Comparison of ENCODE assay signal across 24 cellular contexts in genomic region chr7:143281529-143281928, GRCh38. TPM values are rescaled to one million over a fixed set of nuclear protein-coding genes. Genes with fewer than 3 reads are reported as not detected.
DNase-seq lines count a peak whose midpoint lies in the region; ATAC-seq, FAIRE-seq and TF ChIP-seq lines count a peak whose summit lies in the region.
"Had no signal": no experiment of that assay in that cellular context is flagged by ENCODE, and none has a peak within 500 bp of the region (broad histone marks: within the 10 kb centered on the region; RNA-seq: fewer than 3 reads in every experiment).

No MANE protein-coding gene starts in this region.

- H4K20me1 ChIP-seq in K562 (replicated peaks; ENCODE audit: control insufficient read depth, insufficient read depth, low read length) = no peaks in the 10 kb centered on the region
- H4K20me1 ChIP-seq: BLaER1 treated with 17β-estradiol and CSF1 and Interleukin-3, amounts not matched to agents 10 nM and 100 nM had no signal

- 35% methylated on average over 2 of the region's 2 CpGs for WGBS in K562 (ENCODE audit: insufficient coverage, low coverage, missing lambda C conversion rate)
- WGBS in psoas muscle, 3 donors = 88 to 92% (median 92%) methylated on average over 2 of the region's 2 CpGs

- no peaks in the 10 kb centered on the region for H3K9me3 ChIP-seq in CD4-positive, CD25-positive, alpha-beta regulatory T cell (ENCODE audit: control insufficient read depth in 2 of 2, low read length in 2 of 2)
- H3K9me3 ChIP-seq in K562 (replicated peaks; ENCODE audit: control insufficient read depth, insufficient read depth, low read depth, low read length) (no peaks in the 10 kb centered on the region), psoas muscle (no peaks in the 10 kb centered on the region)
- H3K9me3 ChIP-seq: A549, BE2C, Caco-2 had no signal

- no peaks in the 10 kb centered on the region for H3K36me3 ChIP-seq in CD4-positive, CD25-positive, alpha-beta regulatory T cell (ENCODE audit: control insufficient read depth, insufficient read depth, low read length)
- H3K36me3 ChIP-seq in K562 (ENCODE audit: control insufficient read depth, insufficient read depth, low read length) (no peaks in the 10 kb centered on the region), psoas muscle (ENCODE audit: insufficient read depth in 1 of 2, low read depth in 1 of 2) (no peaks in the 10 kb centered on the region)
- H3K36me3 ChIP-seq: BE2C; BLaER1 treated with 17β-estradiol and CSF1 and Interleukin-3, amounts not matched to agents 10 nM and 100 nM had no signal

- H3K4me3 Mint-ChIP-seq in CD4-positive, CD25-positive, alpha-beta regulatory T cell = peak overlapping the region in 2 of 4 donors; percentile 36 to 45
- no peak overlapping the region for H3K4me3 Mint-ChIP-seq in activated T-helper 1 cell treated with anti-CD3 and anti-CD28 coated beads, Interleukin-12 subunit alpha, Interleukin-12 subunit beta, Interleukin-2, Interleukin-4 antibody, amounts not matched to agents 30 ng/mL and 10 ng/mL and 1 ng/mL, durations not matched to agents 14 hours and 24 hours and 36 hours
- H3K4me3 Mint-ChIP-seq: CD14-positive monocyte; CD8-positive, alpha-beta T cell had no signal

- intact Hi-C loops in activated T-helper 1 cell treated with anti-CD3 and anti-CD28 coated beads, Interleukin-12 subunit alpha, Interleukin-12 subunit beta, Interleukin-2, Interleukin-4 antibody, amounts not matched to agents 30 ng/mL and 10 ng/mL and 1 ng/mL, durations not matched to agents 14 hours and 24 hours and 36 hours (cut with micrococcal nuclease) = loop anchor here (10.0 kb wide), 2 partner anchors 1533 to 1547 kb away; partner anchors contain the start of gene SSBP1
- intact Hi-C loops in K562 (cut with micrococcal nuclease) = no loop called here
- intact Hi-C loops in psoas muscle (cut with DNase I) = no loop called here

- no peak for TF ChIP-seq EP300 in K562 (IDR thresholded peaks at IDR 0.05; ENCODE audit: low read length)

- H3K36me3 Mint-ChIP-seq in CD4-positive, CD25-positive, alpha-beta regulatory T cell = no peaks in the 10 kb centered on the region
- no peaks in the 10 kb centered on the region for H3K36me3 Mint-ChIP-seq in activated T-helper 1 cell treated with anti-CD3 and anti-CD28 coated beads, Interleukin-12 subunit alpha, Interleukin-12 subunit beta, Interleukin-2, Interleukin-4 antibody, amounts not matched to agents 30 ng/mL and 10 ng/mL and 1 ng/mL, durations not matched to agents 14 hours and 24 hours and 36 hours (ENCODE audit: low read depth)
- H3K36me3 Mint-ChIP-seq: CD14-positive monocyte; CD8-positive, alpha-beta T cell had no signal

- peaks cover 27% of the 10 kb centered on the region for H3K4me1 ChIP-seq in CD4-positive, CD25-positive, alpha-beta regulatory T cell (ENCODE audit: control insufficient read depth, insufficient read depth, low read length, poor library complexity, severe bottlenecking)
- H3K4me1 ChIP-seq in K562 (replicated peaks in 1 of 2; ENCODE audit: control insufficient read depth in 2 of 2, insufficient read depth in 2 of 2, low read length in 2 of 2) (peaks cover 5 to 14% of the 10 kb centered on the region in 2 experiments; a peak in 3 of 5 replicates), psoas muscle (no peaks in the 10 kb centered on the region)

- no TSS peak for BruUV-seq in K562 (replicated peaks; lab: Mats Ljungman, UMichigan)

- 0 out of 2 replicates have a peak overlapping the region, but pooled peaks have one; percentile 21 for H3K4me2 ChIP-seq in K562 (ENCODE audit: insufficient read depth, low read length)
- H3K4me2 ChIP-seq: A549; BLaER1 treated with 17β-estradiol and CSF1 and Interleukin-3, amounts not matched to agents 10 nM and 100 nM had no signal

- in situ Hi-C loops in K562 (cut with MboI) = no loop called here

- H3K9me3 Mint-ChIP-seq in CD4-positive, CD25-positive, alpha-beta regulatory T cell = no peaks in the 10 kb centered on the region
- H3K9me3 Mint-ChIP-seq in activated T-helper 1 cell treated with anti-CD3 and anti-CD28 coated beads, Interleukin-12 subunit alpha, Interleukin-12 subunit beta, Interleukin-2, Interleukin-4 antibody, amounts not matched to agents 30 ng/mL and 10 ng/mL and 1 ng/mL, durations not matched to agents 14 hours and 24 hours and 36 hours = no peaks in the 10 kb centered on the region
- H3K9me3 Mint-ChIP-seq: CD8-positive, alpha-beta T cell had no signal

- TF ChIP-seq POLR2A in GM12892 (IDR thresholded peaks at IDR 0.05; ENCODE audit: low read depth, low read length) (no peak), K562 (conservative IDR thresholded peaks at IDR 0.05) (no peak)

- no peak overlapping the region for H3K4me3 ChIP-seq in CD4-positive, CD25-positive, alpha-beta regulatory T cell (ENCODE audit: low read depth, low read length)
- H3K4me3 ChIP-seq in K562 (no peak overlapping the region), psoas muscle (no peak overlapping the region)
- H3K4me3 ChIP-seq: A549; BLaER1 treated with 17β-estradiol and CSF1 and Interleukin-3, amounts not matched to agents 10 nM and 100 nM; GM23248 had no signal

- CTCF ChIA-PET in K562 (lab: Yijun Ruan, JAX; ENCODE audit: low intra/inter-chr PET ratio) = no interaction called here

- POLR2A ChIA-PET in K562 (lab: Yijun Ruan, JAX) = interaction anchor here (1.2 to 1.8 kb wide), 3 partner anchors 9 to 17 kb away, joined by 3 to 4 read pairs (median 3); no protein-coding TSS in a partner anchor

- DNase-seq in CD4-positive, CD25-positive, alpha-beta regulatory T cell = no peak
- DNase-seq in GM12892 (ENCODE audit: insufficient read length) (no peak), K562 (ENCODE audit: extremely low read depth in 1 of 4, low spot score in 3 of 4) (no peak), psoas muscle (no peak)
- DNase-seq in activated T-helper 1 cell treated with anti-CD3 and anti-CD28 coated beads, Interleukin-12 subunit alpha, Interleukin-12 subunit beta, Interleukin-2, Interleukin-4 antibody, amounts not matched to agents 30 ng/mL and 10 ng/mL and 1 ng/mL, durations not matched to agents 14 hours and 24 hours and 36 hours (ENCODE audit: low spot score) = no peak
- no peak for DNase-seq in activated effector memory CD4-positive, alpha-beta T cell treated with Interleukin-2 at 50 U/mL for 16 hours
- DNase-seq: 8988T; ACHN; AML-193; BE2C; Caco-2; CD8-positive, alpha-beta T cell; DMS153; DND-41; GM23248; H7; HCEC 1CT had no signal

- TF ChIP-seq RAD21 in K562 (CRISPR knock-in tag; conservative IDR thresholded peaks at IDR 0.05 in 1 of 2, IDR thresholded peaks at IDR 0.05 in 1 of 2) = no peak

- peak overlapping the region; percentile 25; the same call in 1 of the 2 replicates for H2AFZ ChIP-seq in K562 (ENCODE audit: low read depth, low read length)
- H2AFZ ChIP-seq: GM23248 had no signal

- H3K27me3 ChIP-seq in CD4-positive, CD25-positive, alpha-beta regulatory T cell (ENCODE audit: control insufficient read depth, insufficient read depth, low read length) = no peaks in the 10 kb centered on the region
- H3K27me3 ChIP-seq in K562 (ENCODE audit: control insufficient read depth in 2 of 2, insufficient read depth in 2 of 2, low read length in 2 of 2) (no peaks in the 10 kb centered on the region), psoas muscle (ENCODE audit: insufficient read depth in 3 of 3, low read length in 2 of 3) (no peaks in the 10 kb centered on the region)
- H3K27me3 ChIP-seq: BE2C; BLaER1 treated with 17β-estradiol and CSF1 and Interleukin-3, amounts not matched to agents 10 nM and 100 nM had no signal

- H3K79me2 ChIP-seq in K562 (ENCODE audit: control insufficient read depth, insufficient read depth, low read length) = no peaks in the 10 kb centered on the region

- ATAC-seq in CD4-positive, CD25-positive, alpha-beta regulatory T cell (ENCODE audit: low read depth in 2 of 2) = no peak
- ATAC-seq in K562 (no peak), psoas muscle (no peak), GM21390 (IDR thresholded peaks at IDR 0.05; ENCODE audit: unreplicated experiment) (no peak), GM18519 (IDR thresholded peaks at IDR 0.05; ENCODE audit: low FRiP score, unreplicated experiment) (no peak)
- ATAC-seq: A549; CD8-positive, alpha-beta T cell had no signal

- no peaks in the 10 kb centered on the region for H3K27me3 Mint-ChIP-seq in CD4-positive, CD25-positive, alpha-beta regulatory T cell
- H3K27me3 Mint-ChIP-seq in activated T-helper 1 cell treated with anti-CD3 and anti-CD28 coated beads, Interleukin-12 subunit alpha, Interleukin-12 subunit beta, Interleukin-2, Interleukin-4 antibody, amounts not matched to agents 30 ng/mL and 10 ng/mL and 1 ng/mL, durations not matched to agents 14 hours and 24 hours and 36 hours (ENCODE audit: insufficient read depth) = no peaks in the 10 kb centered on the region

- FAIRE-seq in GM12892 (lab: Jason Lieb, UNC) (peak; percentile 5), K562 (lab: Jason Lieb, UNC) (no peak)
- FAIRE-seq: A549, G401.6, H1 had no signal

- peak overlapping the region in 2 of 3 donors; percentile 61 to 75 for H3K27ac Mint-ChIP-seq in CD4-positive, CD25-positive, alpha-beta regulatory T cell
- peak overlapping the region; percentile 25 for H3K27ac Mint-ChIP-seq in activated T-helper 1 cell treated with anti-CD3 and anti-CD28 coated beads, Interleukin-12 subunit alpha, Interleukin-12 subunit beta, Interleukin-2, Interleukin-4 antibody, amounts not matched to agents 30 ng/mL and 10 ng/mL and 1 ng/mL, durations not matched to agents 14 hours and 24 hours and 36 hours
- H3K27ac Mint-ChIP-seq: CD8-positive, alpha-beta T cell had no signal

- no peak overlapping the region for H3K27ac ChIP-seq in CD4-positive, CD25-positive, alpha-beta regulatory T cell (ENCODE audit: insufficient read depth, low read length, poor library complexity, severe bottlenecking)
- H3K27ac ChIP-seq in K562 (ENCODE audit: extremely low read depth, low read depth, low read length) = no peak overlapping the region
- H3K27ac ChIP-seq in psoas muscle = no peak overlapping the region
- H3K27ac ChIP-seq: A549; BLaER1 treated with 17β-estradiol and CSF1 and Interleukin-3, amounts not matched to agents 10 nM and 100 nM; GM23248 had no signal

- no peak overlapping the region for H3K9ac ChIP-seq in K562 (ENCODE audit: insufficient read depth in 1 of 2, low read depth in 2 of 2, low read length in 2 of 2)
- H3K9ac ChIP-seq: BLaER1 treated with 17β-estradiol and CSF1 and Interleukin-3, amounts not matched to agents 10 nM and 100 nM; GM23248 had no signal

- peaks cover 30 to 54% (median 44%) of the 10 kb centered on the region in 4 donors for H3K4me1 Mint-ChIP-seq in CD4-positive, CD25-positive, alpha-beta regulatory T cell
- H3K4me1 Mint-ChIP-seq in activated T-helper 1 cell treated with anti-CD3 and anti-CD28 coated beads, Interleukin-12 subunit alpha, Interleukin-12 subunit beta, Interleukin-2, Interleukin-4 antibody, amounts not matched to agents 30 ng/mL and 10 ng/mL and 1 ng/mL, durations not matched to agents 14 hours and 24 hours and 36 hours (ENCODE audit: low read depth) = peaks cover 51% of the 10 kb centered on the region

- TF ChIP-seq CTCF in K562 (IDR thresholded peaks at IDR 0.05 in 2 of 3, conservative IDR thresholded peaks at IDR 0.05 in 1 of 3; ENCODE audit: insufficient read depth in 2 of 3, low read depth in 1 of 3, low read length in 3 of 3) (no peak), psoas muscle (IDR thresholded peaks at IDR 0.05) (no peak)

- H3K9me1 ChIP-seq in K562 (ENCODE audit: control insufficient read depth, insufficient read depth, low read length) = no peaks in the 10 kb centered on the region

RNA-seq across cellular contexts. Expression of gene TMEM139, which starts 3.2 kb away (rescaled TPM):
- 0.91 TPM for total RNA-seq in CD4-positive, CD25-positive, alpha-beta regulatory T cell
- 1 to 10 TPM in 2 of 4 donors, under 1 TPM in 2; 0.75 to 1.3 (median 1.0) TPM for polyA plus RNA-seq in CD4-positive, CD25-positive, alpha-beta regulatory T cell
- 0.89 TPM for polyA plus RNA-seq in GM12892 (2012; ENCODE audit: missing spikeins)
- total RNA-seq in activated T-helper 1 cell treated with anti-CD3 and anti-CD28 coated beads, Interleukin-12 subunit alpha, Interleukin-12 subunit beta, Interleukin-2, Interleukin-4 antibody, amounts not matched to agents 30 ng/mL and 10 ng/mL and 1 ng/mL, durations not matched to agents 14 hours and 24 hours and 36 hours = 0.73 TPM in 1 of 2 replicates, not detected in the other
- total RNA-seq in K562 (2011; cell fraction: chromatin; rRNA removed; ENCODE audit: low replicate concordance) = 0.39 and 0.83 TPM in 2 replicates
- 0.33 and 1.1 TPM in 2 replicates for total RNA-seq in K562 (2011; cell fraction: nucleolus; rRNA removed)
- total RNA-seq in K562 (2011; cell fraction: nucleoplasm; rRNA removed) = 0.99 and 1.8 TPM in 2 replicates
- total RNA-seq in K562 (2014; rRNA removed) (0.27 and 0.78 TPM in 2 replicates), K562 (2014; rRNA removed; fragmentation: Illumina TruSeq; extraction: Trizol) (0.87 and 1.1 TPM in 2 replicates), K562 (2015; rRNA removed; fragmentation: Illumina TruSeq; extraction: Trizol) (0.29 and 0.75 TPM in 2 replicates), K562 (2021) (0.81 and 1.5 TPM in 2 replicates), psoas muscle (under 1 TPM in 1 of 4 donors, not detected in 3; 0.43 TPM)
- polyA plus RNA-seq in K562 (2011; rRNA removed) (0.20 and 0.31 TPM in 2 replicates), K562 (2014; fragmentation: Illumina TruSeq; extraction: Trizol) (1.2 and 1.8 TPM in 2 replicates), K562 (2014; fragmentation: Nextera tagmentation; extraction: Ambion mirVana) (1 to 10 TPM in 1 of 2 experiments, under 1 TPM in 1; 0.79 to 1.1 TPM), K562 (2014; rRNA removed) (0.44 and 2.0 TPM in 2 replicates), psoas muscle (under 1 TPM; 0.04 to 0.42 (median 0.31) TPM)
- 0.09 and 0.16 TPM in 2 replicates for polyA plus RNA-seq in K562 (2011; cell fraction: cytosol; rRNA removed)
- polyA plus RNA-seq in K562 (2011; cell fraction: nucleus; rRNA removed) = 0.48 and 0.53 TPM in 2 replicates
- polyA plus RNA-seq in K562 (2012) = 0.91 and 1.2 TPM in 2 replicates
- 0.11 and 0.15 TPM in 2 replicates for polyA minus RNA-seq in K562 (2011; rRNA and poly(A)+ RNA removed)
- polyA minus RNA-seq in K562 (2011; cell fraction: cytosol; rRNA and poly(A)+ RNA removed) = not detected in 2 replicates
- polyA minus RNA-seq in K562 (2011; cell fraction: nucleus; rRNA and poly(A)+ RNA removed) = 0.13 and 0.56 TPM in 2 replicates
- total RNA-seq: GM23248 had no signal
- polyA plus RNA-seq: CD14-positive monocyte, GM23248 had no signal

RNA-seq across cellular contexts. Expression of gene CASP2, which starts 6.6 kb away (rescaled TPM):
- 61.4 TPM for total RNA-seq in CD4-positive, CD25-positive, alpha-beta regulatory T cell
- polyA plus RNA-seq in CD4-positive, CD25-positive, alpha-beta regulatory T cell = 10 to 100 TPM; 20.5 to 27.1 (median 24.1) TPM
- polyA plus RNA-seq in GM12892 (2012; ENCODE audit: missing spikeins) = 21.0 TPM
- 107 and 110 TPM in 2 replicates for total RNA-seq in activated T-helper 1 cell treated with anti-CD3 and anti-CD28 coated beads, Interleukin-12 subunit alpha, Interleukin-12 subunit beta, Interleukin-2, Interleukin-4 antibody, amounts not matched to agents 30 ng/mL and 10 ng/mL and 1 ng/mL, durations not matched to agents 14 hours and 24 hours and 36 hours
- 125 and 133 TPM in 2 replicates for total RNA-seq in K562 (2011; cell fraction: chromatin; rRNA removed; ENCODE audit: low replicate concordance)
- total RNA-seq in K562 (2011; cell fraction: nucleolus; rRNA removed) = 50.5 and 53.8 TPM in 2 replicates
- 91.9 and 132 TPM in 2 replicates for total RNA-seq in K562 (2011; cell fraction: nucleoplasm; rRNA removed)
- total RNA-seq in K562 (2014; rRNA removed) (21.7 and 29.5 TPM in 2 replicates), K562 (2014; rRNA removed; fragmentation: Illumina TruSeq; extraction: Trizol) (22.7 and 23.0 TPM in 2 replicates), K562 (2015; rRNA removed; fragmentation: Illumina TruSeq; extraction: Trizol) (24.1 and 25.8 TPM in 2 replicates), K562 (2021) (64.8 and 64.9 TPM in 2 replicates), psoas muscle (1 to 10 TPM; 3.2 to 7.6 (median 4.7) TPM)
- polyA plus RNA-seq in K562 (2011; rRNA removed) (29.9 and 43.5 TPM in 2 replicates), K562 (2014; fragmentation: Illumina TruSeq; extraction: Trizol) (36.7 and 44.5 TPM in 2 replicates), K562 (2014; fragmentation: Nextera tagmentation; extraction: Ambion mirVana) (10 to 100 TPM; 20.6 to 22.3 TPM), K562 (2014; rRNA removed) (18.8 and 22.2 TPM in 2 replicates), psoas muscle (1 to 10 TPM; 1.4 to 4.3 (median 2.0) TPM)
- 26.0 and 41.6 TPM in 2 replicates for polyA plus RNA-seq in K562 (2011; cell fraction: cytosol; rRNA removed)
- polyA plus RNA-seq in K562 (2011; cell fraction: nucleus; rRNA removed) = 72.1 and 80.4 TPM in 2 replicates
- polyA plus RNA-seq in K562 (2012) = 20.6 and 22.6 TPM in 2 replicates
- polyA minus RNA-seq in K562 (2011; rRNA and poly(A)+ RNA removed) = 99.3 and 105 TPM in 2 replicates
- 63.1 and 80.5 TPM in 2 replicates for polyA minus RNA-seq in K562 (2011; cell fraction: cytosol; rRNA and poly(A)+ RNA removed)
- polyA minus RNA-seq in K562 (2011; cell fraction: nucleus; rRNA and poly(A)+ RNA removed) = 38.5 and 59.5 TPM in 2 replicates

RNA-seq across cellular contexts. Expression of gene GSTK1, which starts 18.3 kb away (rescaled TPM):
- total RNA-seq in CD4-positive, CD25-positive, alpha-beta regulatory T cell = 475 TPM
- 100 to 1,000 TPM; 589 to 845 (median 707) TPM for polyA plus RNA-seq in CD4-positive, CD25-positive, alpha-beta regulatory T cell
- polyA plus RNA-seq in GM12892 (2012; ENCODE audit: missing spikeins) = 88.3 TPM
- 134 and 135 TPM in 2 replicates for total RNA-seq in activated T-helper 1 cell treated with anti-CD3 and anti-CD28 coated beads, Interleukin-12 subunit alpha, Interleukin-12 subunit beta, Interleukin-2, Interleukin-4 antibody, amounts not matched to agents 30 ng/mL and 10 ng/mL and 1 ng/mL, durations not matched to agents 14 hours and 24 hours and 36 hours
- total RNA-seq in K562 (2011; cell fraction: chromatin; rRNA removed; ENCODE audit: low replicate concordance) = 133 and 253 TPM in 2 replicates
- 236 and 238 TPM in 2 replicates for total RNA-seq in K562 (2011; cell fraction: nucleolus; rRNA removed)
- 199 TPM in 2 replicates for total RNA-seq in K562 (2011; cell fraction: nucleoplasm; rRNA removed)
- total RNA-seq in K562 (2014; rRNA removed) = 233 TPM in 2 replicates
- total RNA-seq in K562 (2014; rRNA removed; fragmentation: Illumina TruSeq; extraction: Trizol) = 126 and 155 TPM in 2 replicates
- 178 and 183 TPM in 2 replicates for total RNA-seq in K562 (2015; rRNA removed; fragmentation: Illumina TruSeq; extraction: Trizol)
- 169 and 186 TPM in 2 replicates for total RNA-seq in K562 (2021)
- 189 and 198 TPM in 2 replicates for polyA plus RNA-seq in K562 (2011; rRNA removed)
- 214 and 232 TPM in 2 replicates for polyA plus RNA-seq in K562 (2011; cell fraction: cytosol; rRNA removed)
- 383 and 452 TPM in 2 replicates for polyA plus RNA-seq in K562 (2011; cell fraction: nucleus; rRNA removed)
- polyA plus RNA-seq in K562 (2012) = 231 and 267 TPM in 2 replicates
- polyA plus RNA-seq in K562 (2014; fragmentation: Illumina TruSeq; extraction: Trizol) = 265 and 322 TPM in 2 replicates
- polyA plus RNA-seq in K562 (2014; fragmentation: Nextera tagmentation; extraction: Ambion mirVana) = 100 to 1,000 TPM; 392 to 441 TPM
- polyA plus RNA-seq in K562 (2014; rRNA removed) = 381 and 422 TPM in 2 replicates
- polyA minus RNA-seq in K562 (2011; rRNA and poly(A)+ RNA removed) = 86.7 and 96.7 TPM in 2 replicates
- 67.2 and 68.9 TPM in 2 replicates for polyA minus RNA-seq in K562 (2011; cell fraction: cytosol; rRNA and poly(A)+ RNA removed)
- 53.6 and 82.6 TPM in 2 replicates for polyA minus RNA-seq in K562 (2011; cell fraction: nucleus; rRNA and poly(A)+ RNA removed)
- total RNA-seq in psoas muscle = 100 to 1,000 TPM in 1 of 4 donors, 10 to 100 TPM in 3; 65.1 to 129 (median 92.6) TPM
- 100 to 1,000 TPM in 1 of 3 donors, 10 to 100 TPM in 2; 79.8 to 109 (median 93.9) TPM for polyA plus RNA-seq in psoas muscle

RNA-seq across cellular contexts. Expression of gene CLCN1, which starts 34.4 kb away (rescaled TPM):
- total RNA-seq in CD4-positive, CD25-positive, alpha-beta regulatory T cell = not detected
- under 1 TPM in 1 of 4 donors, not detected in 3; 0.05 TPM for polyA plus RNA-seq in CD4-positive, CD25-positive, alpha-beta regulatory T cell
- not detected for polyA plus RNA-seq in GM12892 (2012; ENCODE audit: missing spikeins)
- total RNA-seq in activated T-helper 1 cell treated with anti-CD3 and anti-CD28 coated beads, Interleukin-12 subunit alpha, Interleukin-12 subunit beta, Interleukin-2, Interleukin-4 antibody, amounts not matched to agents 30 ng/mL and 10 ng/mL and 1 ng/mL, durations not matched to agents 14 hours and 24 hours and 36 hours = not detected in 2 replicates
- not detected in 2 replicates for total RNA-seq in K562 (2011; cell fraction: chromatin; rRNA removed; ENCODE audit: low replicate concordance)
- total RNA-seq in K562 (2011; cell fraction: nucleolus; rRNA removed) = not detected in 2 replicates
- not detected in 2 replicates for total RNA-seq in K562 (2011; cell fraction: nucleoplasm; rRNA removed)
- total RNA-seq in K562 (2014; rRNA removed) (not detected in 2 replicates), K562 (2014; rRNA removed; fragmentation: Illumina TruSeq; extraction: Trizol) (0.11 TPM in 1 of 2 replicates, not detected in the other), K562 (2015; rRNA removed; fragmentation: Illumina TruSeq; extraction: Trizol) (0.04 TPM in 1 of 2 replicates, not detected in the other), K562 (2021) (not detected in 2 replicates), psoas muscle (10 to 100 TPM in 1 of 4 donors, 1 to 10 TPM in 3; 2.9 to 10.9 (median 6.7) TPM)
- polyA plus RNA-seq in K562 (2011; rRNA removed) (0.04 TPM in 1 of 2 replicates, not detected in the other), K562 (2014; fragmentation: Illumina TruSeq; extraction: Trizol) (not detected in 2 replicates), K562 (2014; fragmentation: Nextera tagmentation; extraction: Ambion mirVana) (under 1 TPM in 1 of 2 experiments, not detected in 1; 0.07 TPM), K562 (2014; rRNA removed) (0.01 and 0.09 TPM in 2 replicates), psoas muscle (1 to 10 TPM in 2 of 3 donors, under 1 TPM in 1; 0.73 to 5.5 (median 1.3) TPM)
- 0.24 TPM in 1 of 2 replicates, not detected in the other for polyA plus RNA-seq in K562 (2011; cell fraction: cytosol; rRNA removed)
- polyA plus RNA-seq in K562 (2011; cell fraction: nucleus; rRNA removed) = not detected in 2 replicates
- polyA plus RNA-seq in K562 (2012) = 0.04 and 0.32 TPM in 2 replicates
- polyA minus RNA-seq in K562 (2011; rRNA and poly(A)+ RNA removed) = not detected in 2 replicates
- not detected in 2 replicates for polyA minus RNA-seq in K562 (2011; cell fraction: cytosol; rRNA and poly(A)+ RNA removed)
- 0.13 TPM in 1 of 2 replicates, not detected in the other for polyA minus RNA-seq in K562 (2011; cell fraction: nucleus; rRNA and poly(A)+ RNA removed)
- total RNA-seq: CD8-positive, alpha-beta T cell; GM23248 had no signal
- polyA plus RNA-seq: GM23248 had no signal

RNA-seq across cellular contexts. Expression of gene TAS2R40, which starts 59.7 kb away (rescaled TPM):
- total RNA-seq in CD4-positive, CD25-positive, alpha-beta regulatory T cell = not detected
- polyA plus RNA-seq in CD4-positive, CD25-positive, alpha-beta regulatory T cell = not detected
- polyA plus RNA-seq in GM12892 (2012; ENCODE audit: missing spikeins) = not detected
- total RNA-seq in activated T-helper 1 cell treated with anti-CD3 and anti-CD28 coated beads, Interleukin-12 subunit alpha, Interleukin-12 subunit beta, Interleukin-2, Interleukin-4 antibody, amounts not matched to agents 30 ng/mL and 10 ng/mL and 1 ng/mL, durations not matched to agents 14 hours and 24 hours and 36 hours = not detected in 2 replicates
- not detected in 2 replicates for total RNA-seq in K562 (2011; cell fraction: chromatin; rRNA removed; ENCODE audit: low replicate concordance)
- total RNA-seq in K562 (2011; cell fraction: nucleolus; rRNA removed) = not detected in 2 replicates
- total RNA-seq in K562 (2011; cell fraction: nucleoplasm; rRNA removed) = not detected in 2 replicates
- total RNA-seq in K562 (2014; rRNA removed) = not detected in 2 replicates
- total RNA-seq in K562 (2014; rRNA removed; fragmentation: Illumina TruSeq; extraction: Trizol) = not detected in 2 replicates
- total RNA-seq in K562 (2015; rRNA removed; fragmentation: Illumina TruSeq; extraction: Trizol) = not detected in 2 replicates
- not detected in 2 replicates for total RNA-seq in K562 (2021)
- polyA plus RNA-seq in K562 (2011; rRNA removed) = not detected in 2 replicates
- not detected in 2 replicates for polyA plus RNA-seq in K562 (2011; cell fraction: cytosol; rRNA removed)
- polyA plus RNA-seq in K562 (2011; cell fraction: nucleus; rRNA removed) = not detected in 2 replicates
- not detected in 2 replicates for polyA plus RNA-seq in K562 (2012)
- not detected in 2 replicates for polyA plus RNA-seq in K562 (2014; fragmentation: Illumina TruSeq; extraction: Trizol)
- polyA plus RNA-seq in K562 (2014; fragmentation: Nextera tagmentation; extraction: Ambion mirVana) = not detected
- polyA plus RNA-seq in K562 (2014; rRNA removed) = not detected in 2 replicates
- not detected in 2 replicates for polyA minus RNA-seq in K562 (2011; rRNA and poly(A)+ RNA removed)
- polyA minus RNA-seq in K562 (2011; cell fraction: cytosol; rRNA and poly(A)+ RNA removed) = not detected in 2 replicates
- not detected in 2 replicates for polyA minus RNA-seq in K562 (2011; cell fraction: nucleus; rRNA and poly(A)+ RNA removed)
- total RNA-seq in psoas muscle = not detected
- polyA plus RNA-seq in psoas muscle = not detected
- total RNA-seq: Caco-2; CD8-positive, alpha-beta T cell; GM23248; H1; H7 had no signal
- polyA plus RNA-seq: A549, GM23248, H1 had no signal
